8 cellular contexts compared by ENCODE assay signal in genomic region chr20:48831702-48832422, GRCh38. TPM values are rescaled to one million over a fixed set of nuclear protein-coding genes. Genes with fewer than 3 reads are reported as not detected.
A peak's percentile ranks its signal among the peaks of the same experiment; 100 is the strongest.
DNase-seq lines count a peak whose midpoint lies in the region; ATAC-seq and TF ChIP-seq lines count a peak whose summit lies in the region.

No MANE protein-coding gene starts in this region.

- TF ChIP-seq CTCF in WERI-Rb-1 (IDR thresholded peaks at IDR 0.05; ENCODE audit: low read depth, low read length), result no peak
- no peak for TF ChIP-seq CTCF in suprapubic skin (IDR thresholded peaks at IDR 0.05)

- no peak for TF ChIP-seq EP300 in suprapubic skin (IDR thresholded peaks at IDR 0.05)

- H3K4me3 Mint-ChIP-seq in activated T-helper 2 cell treated with anti-CD3 and anti-CD28 coated beads, Interferon-gamma antibody, Interleukin-2, Interleukin-4, amounts not matched to agents 10 μg/mL and 5 μg/mL and 100 μg/mL, durations not matched to agents 14 hours and 24 hours and 36 hours (ENCODE audit: low read depth), result no peak overlapping the region

- H3K27me3 ChIP-seq in WERI-Rb-1 (ENCODE audit: insufficient read depth, low read depth, severe bottlenecking), result no peaks in the 10 kb centered on the region
- peaks cover 10% of the 10 kb centered on the region for H3K27me3 ChIP-seq in suprapubic skin

- no peaks in the 10 kb centered on the region for H3K9me3 ChIP-seq in WERI-Rb-1 (ENCODE audit: severe bottlenecking)
- no peaks in the 10 kb centered on the region for H3K9me3 ChIP-seq in suprapubic skin

- no peak overlapping the region for H3K27ac ChIP-seq in WERI-Rb-1
- peak overlapping the region; percentile 53 for H3K27ac ChIP-seq in suprapubic skin

- H3K36me3 ChIP-seq in WERI-Rb-1 (peaks cover 4% of the 10 kb centered on the region; the same call in 1 of the 2 replicates), suprapubic skin (no peaks in the 10 kb centered on the region)

- H3K4me1 Mint-ChIP-seq in activated T-helper 2 cell treated with anti-CD3 and anti-CD28 coated beads, Interferon-gamma antibody, Interleukin-2, Interleukin-4, amounts not matched to agents 10 μg/mL and 5 μg/mL and 100 μg/mL, durations not matched to agents 14 hours and 24 hours and 36 hours (ENCODE audit: low read depth), result peaks cover 13% of the 10 kb centered on the region

- H3K27me3 Mint-ChIP-seq in activated T-helper 2 cell treated with anti-CD3 and anti-CD28 coated beads, Interferon-gamma antibody, Interleukin-2, Interleukin-4, amounts not matched to agents 10 μg/mL and 5 μg/mL and 100 μg/mL, durations not matched to agents 14 hours and 24 hours and 36 hours (ENCODE audit: low read depth), result peaks cover 42% of the 10 kb centered on the region

- WGBS in suprapubic skin, result 5% methylated on average over 7 of the region's 7 CpGs

- no peaks in the 10 kb centered on the region for H3K9me3 Mint-ChIP-seq in activated T-helper 2 cell treated with anti-CD3 and anti-CD28 coated beads, Interferon-gamma antibody, Interleukin-2, Interleukin-4, amounts not matched to agents 10 μg/mL and 5 μg/mL and 100 μg/mL, durations not matched to agents 14 hours and 24 hours and 36 hours

- intact Hi-C loops in activated T-helper 2 cell treated with anti-CD3 and anti-CD28 coated beads, Interferon-gamma antibody, Interleukin-2, Interleukin-4, amounts not matched to agents 10 μg/mL and 5 μg/mL and 100 μg/mL, durations not matched to agents 14 hours and 24 hours and 36 hours (cut with micrococcal nuclease), result no loop called here

- ATAC-seq in GM18873 (IDR thresholded peaks at IDR 0.05; ENCODE audit: low FRiP score, unreplicated experiment), result no peak
- ATAC-seq in HG03432 (IDR thresholded peaks at IDR 0.05; ENCODE audit: unreplicated experiment), result no peak

- H3K27ac Mint-ChIP-seq in activated T-helper 2 cell treated with anti-CD3 and anti-CD28 coated beads, Interferon-gamma antibody, Interleukin-2, Interleukin-4, amounts not matched to agents 10 μg/mL and 5 μg/mL and 100 μg/mL, durations not matched to agents 14 hours and 24 hours and 36 hours, result no peak overlapping the region

- peaks cover 38% of the 10 kb centered on the region for H3K4me1 ChIP-seq in suprapubic skin

- H3K4me3 ChIP-seq in WERI-Rb-1 (ENCODE audit: low read depth, low read length) (no peak overlapping the region), suprapubic skin (no peak overlapping the region)

- TF ChIP-seq POLR2A in suprapubic skin (IDR thresholded peaks at IDR 0.05), result no peak

- peak; percentile 98 for DNase-seq in HS-5 (ENCODE audit: low read depth)
- DNase-seq in WERI-Rb-1, result peak; percentile 47
- DNase-seq in iris pigment epithelial cell (ENCODE audit: low read depth), result peak; percentile 36
- DNase-seq in suprapubic skin (ENCODE audit: low spot score in 2 of 2), result no peak
- DNase-seq in activated T-helper 2 cell treated with anti-CD3 and anti-CD28 coated beads, Interferon-gamma antibody, Interleukin-2, Interleukin-4, amounts not matched to agents 10 μg/mL and 5 μg/mL and 100 μg/mL, durations not matched to agents 14 hours and 24 hours and 36 hours (ENCODE audit: low spot score), result no peak
- no peak for DNase-seq in SKM-1 treated with dmso at 0.1 percent for 144 hours (lab: John Stamatoyannopoulos, UW; ENCODE audit: unreplicated experiment)

- peaks cover 4% of the 10 kb centered on the region for H3K36me3 Mint-ChIP-seq in activated T-helper 2 cell treated with anti-CD3 and anti-CD28 coated beads, Interferon-gamma antibody, Interleukin-2, Interleukin-4, amounts not matched to agents 10 μg/mL and 5 μg/mL and 100 μg/mL, durations not matched to agents 14 hours and 24 hours and 36 hours (ENCODE audit: low read depth)

RNA-seq across cellular contexts. Expression of gene PREX1, which starts 4.1 kb away (rescaled TPM):
- total RNA-seq in suprapubic skin, result 10 to 100 TPM in 2 of 4 donors, 1 to 10 TPM in 2; 4.7 to 15.1 (median 10.2) TPM
- total RNA-seq in activated T-helper 2 cell treated with anti-CD3 and anti-CD28 coated beads, Interferon-gamma antibody, Interleukin-2, Interleukin-4, amounts not matched to agents 10 μg/mL and 5 μg/mL and 100 μg/mL, durations not matched to agents 14 hours and 24 hours and 36 hours, result 80.3 and 83.9 TPM in 2 replicates

Comparison
In these comparisons a context has a peak if more than half of its experiments do, and no peak if none do; other contexts are left out.
1. DNase-seq: peak in HS-5 (single experiment), WERI-Rb-1 (single experiment) and iris pigment epithelial cell (single experiment); none in suprapubic skin (0 of 2), activated T-helper 2 cell treated with anti-CD3 and anti-CD28 coated beads, Interferon-gamma antibody, Interleukin-2, Interleukin-4, amounts not matched to agents 10 μg/mL and 5 μg/mL and 100 μg/mL, durations not matched to agents 14 hours and 24 hours and 36 hours (single experiment) and SKM-1 treated with dmso at 0.1 percent for 144 hours (single experiment).